ENCODE assay signal across 16 cellular contexts in the genomic region with DNA sequence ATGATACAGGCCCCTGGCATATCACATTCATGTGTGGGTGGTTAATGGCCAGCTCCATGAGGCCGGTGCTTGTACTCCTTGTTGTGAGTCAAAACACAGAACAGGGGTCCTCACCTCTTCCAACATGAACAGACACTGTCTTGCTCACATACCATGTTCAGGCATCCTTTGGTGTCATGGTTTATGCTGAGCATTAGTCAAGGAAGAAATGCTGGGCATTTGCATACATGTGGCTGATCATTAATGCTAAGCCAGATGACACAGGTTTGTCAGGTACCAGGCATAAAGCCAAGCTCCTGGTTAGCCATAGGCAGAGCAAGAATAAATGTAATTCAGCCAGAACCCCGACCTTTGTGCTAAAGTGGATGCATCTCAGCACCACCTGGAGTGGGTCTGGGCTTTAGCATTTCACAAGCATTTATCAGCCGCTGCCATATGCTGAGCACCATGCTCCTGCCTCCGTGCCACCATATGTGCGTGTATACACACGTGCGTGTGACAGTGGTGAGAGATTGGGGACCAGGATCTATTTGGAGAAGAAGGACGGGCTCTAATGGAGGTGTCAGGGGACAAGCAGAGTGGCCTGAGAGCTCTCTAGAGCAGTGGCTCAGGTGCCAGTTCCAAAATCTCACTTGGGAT. TPM values are rescaled to one million over a fixed set of nuclear protein-coding genes. Genes with fewer than 3 reads are reported as not detected.
DNase-seq lines count a peak whose midpoint lies in the region; ATAC-seq lines count a peak whose summit lies in the region.
"Had no signal": no experiment of that assay in that cellular context is flagged by ENCODE, and none has a peak within 500 bp of the region (broad histone marks: within the 10 kb centered on the region; RNA-seq: fewer than 3 reads in every experiment).

No MANE protein-coding gene starts in this region.

- H3K9me3 Mint-ChIP-seq in stimulated activated naive CD8-positive, alpha-beta T cell treated with anti-CD3 and anti-CD28 coated beads, Interleukin-15, amount 100 ng/mL, for 72 hours = no peaks in the 10 kb centered on the region
- H3K9me3 Mint-ChIP-seq in activated T-helper 1 cell treated with anti-CD3 and anti-CD28 coated beads, Interleukin-12 subunit alpha, Interleukin-12 subunit beta, Interleukin-2, Interleukin-4 antibody, amounts not matched to agents 30 ng/mL and 10 ng/mL and 1 ng/mL, durations not matched to agents 14 hours and 24 hours and 36 hours = no peaks in the 10 kb centered on the region
- H3K9me3 Mint-ChIP-seq: CD4-positive, alpha-beta memory T cell; stimulated activated memory B cell treated with anti-CD40 and anti-IgM and Interleukin-4, amounts not matched to agents 10 μg/mL and 1 μg/mL and 100 μg/mL, for 72 hours; T-cell had no signal

- no peak overlapping the region for H3K9ac ChIP-seq in mesenchymal stem cell (ENCODE audit: low read length)

- peaks cover 62% of the 10 kb centered on the region for H3K4me1 Mint-ChIP-seq in stimulated activated naive CD8-positive, alpha-beta T cell treated with anti-CD3 and anti-CD28 coated beads, Interleukin-15, amount 100 ng/mL, for 72 hours
- H3K4me1 Mint-ChIP-seq in activated T-helper 1 cell treated with anti-CD3 and anti-CD28 coated beads, Interleukin-12 subunit alpha, Interleukin-12 subunit beta, Interleukin-2, Interleukin-4 antibody, amounts not matched to agents 30 ng/mL and 10 ng/mL and 1 ng/mL, durations not matched to agents 14 hours and 24 hours and 36 hours (ENCODE audit: low read depth) = peaks cover 76% of the 10 kb centered on the region
- H3K4me1 Mint-ChIP-seq: stimulated activated memory B cell treated with anti-CD40 and anti-IgM and Interleukin-4, amounts not matched to agents 10 μg/mL and 1 μg/mL and 100 μg/mL, for 72 hours had no signal

- no peak overlapping the region for H3K23ac ChIP-seq in mesenchymal stem cell (ENCODE audit: low read length in 2 of 2)

- peak overlapping the region; percentile 88 for H4K91ac ChIP-seq in mesenchymal stem cell (ENCODE audit: low read length)

- no peak overlapping the region for H3K14ac ChIP-seq in mesenchymal stem cell (ENCODE audit: low read length in 2 of 2)

- H3K27me3 ChIP-seq in mesenchymal stem cell (ENCODE audit: control insufficient read depth in 1 of 2, insufficient read depth in 1 of 2, low read length in 2 of 2) = no peaks in the 10 kb centered on the region

- H3K4me3 ChIP-seq in mesenchymal stem cell (ENCODE audit: insufficient read depth in 1 of 2, low read depth in 1 of 2, low read length in 2 of 2) = no peak overlapping the region

- H4K8ac ChIP-seq in mesenchymal stem cell (ENCODE audit: low read length) = peak overlapping the region; percentile 75

- no peak overlapping the region for H3K4me3 Mint-ChIP-seq in stimulated activated naive CD8-positive, alpha-beta T cell treated with anti-CD3 and anti-CD28 coated beads, Interleukin-15, amount 100 ng/mL, for 72 hours
- no peak overlapping the region for H3K4me3 Mint-ChIP-seq in activated T-helper 1 cell treated with anti-CD3 and anti-CD28 coated beads, Interleukin-12 subunit alpha, Interleukin-12 subunit beta, Interleukin-2, Interleukin-4 antibody, amounts not matched to agents 30 ng/mL and 10 ng/mL and 1 ng/mL, durations not matched to agents 14 hours and 24 hours and 36 hours
- H3K4me3 Mint-ChIP-seq: CD4-positive, alpha-beta memory T cell; stimulated activated memory B cell treated with anti-CD40 and anti-IgM and Interleukin-4, amounts not matched to agents 10 μg/mL and 1 μg/mL and 100 μg/mL, for 72 hours; T-cell had no signal

- H3K27me3 Mint-ChIP-seq in stimulated activated naive CD8-positive, alpha-beta T cell treated with anti-CD3 and anti-CD28 coated beads, Interleukin-15, amount 100 ng/mL, for 72 hours = no peaks in the 10 kb centered on the region
- no peaks in the 10 kb centered on the region for H3K27me3 Mint-ChIP-seq in activated T-helper 1 cell treated with anti-CD3 and anti-CD28 coated beads, Interleukin-12 subunit alpha, Interleukin-12 subunit beta, Interleukin-2, Interleukin-4 antibody, amounts not matched to agents 30 ng/mL and 10 ng/mL and 1 ng/mL, durations not matched to agents 14 hours and 24 hours and 36 hours (ENCODE audit: insufficient read depth)
- H3K27me3 Mint-ChIP-seq: CD4-positive, alpha-beta memory T cell; T-cell had no signal

- peak overlapping the region; percentile 64 for H2BK120ac ChIP-seq in mesenchymal stem cell (ENCODE audit: low read depth, low read length)

- peak overlapping the region; percentile 79 to 94 for H2BK12ac ChIP-seq in mesenchymal stem cell (ENCODE audit: low read length in 2 of 2)

- no peak for ATAC-seq in stimulated activated naive CD8-positive, alpha-beta T cell treated with anti-CD3 and anti-CD28 coated beads, Interleukin-15, Interleukin-2, amounts not matched to agents 100 U/mL and 50 U/mL, for 24 hours
- ATAC-seq in stimulated activated naive CD8-positive, alpha-beta T cell treated with anti-CD3 and anti-CD28 coated beads, Interleukin-15, amount 100 ng/mL, for 72 hours = no peak
- ATAC-seq: HepG2; stimulated activated memory B cell treated with anti-CD40 and anti-IgM and Interleukin-4, amounts not matched to agents 10 μg/mL and 1 μg/mL and 100 μg/mL, for 72 hours; T-cell had no signal

- H2AFZ ChIP-seq in mesenchymal stem cell (ENCODE audit: low read depth, low read length) = no peak overlapping the region

- no peak overlapping the region for H2BK5ac ChIP-seq in mesenchymal stem cell (ENCODE audit: low read depth, low read length, poor library complexity, severe bottlenecking)

- no peak overlapping the region for H3K4me2 ChIP-seq in mesenchymal stem cell (ENCODE audit: low read length, poor library complexity, severe bottlenecking)

- peak overlapping the region; percentile 68 for H3K27ac ChIP-seq in mesenchymal stem cell (ENCODE audit: low read length, poor library complexity, severe bottlenecking)

- no peak overlapping the region for H2BK15ac ChIP-seq in mesenchymal stem cell (ENCODE audit: low read depth, poor library complexity, severe bottlenecking)

- no peaks in the 10 kb centered on the region for H3K9me3 ChIP-seq in mesenchymal stem cell (ENCODE audit: control insufficient read depth, low read length)

- peak overlapping the region in 1 of 2 experiments; percentile 2 for H3K18ac ChIP-seq in mesenchymal stem cell (ENCODE audit: low read depth in 1 of 2, low read length in 2 of 2)

- DNase-seq in stimulated activated naive CD8-positive, alpha-beta T cell treated with anti-CD3 and anti-CD28 coated beads, Interleukin-15, Interleukin-2, amounts not matched to agents 100 U/mL and 50 U/mL, for 24 hours = peak; percentile 3
- no peak for DNase-seq in stimulated activated naive CD8-positive, alpha-beta T cell treated with anti-CD3 and anti-CD28 coated beads, Interleukin-15, amount 100 ng/mL, for 72 hours
- DNase-seq in activated T-helper 1 cell treated with anti-CD3 and anti-CD28 coated beads, Interleukin-12 subunit alpha, Interleukin-12 subunit beta, Interleukin-2, Interleukin-4 antibody, amounts not matched to agents 30 ng/mL and 10 ng/mL and 1 ng/mL, durations not matched to agents 14 hours and 24 hours and 36 hours (ENCODE audit: low spot score) = no peak
- no peak for DNase-seq in mesenchymal stem cell
- DNase-seq in NCI-H82 (lab: John Stamatoyannopoulos, UW) = no peak
- DNase-seq in activated effector memory CD4-positive, alpha-beta T cell treated with Interleukin-2 at 50 U/mL for 16 hours = no peak
- no peak for DNase-seq in activated CD4-positive, alpha-beta T cell treated with anti-CD3 and anti-CD28 coated beads for 4 hours
- no peak for DNase-seq in midbrain (lab: John Stamatoyannopoulos, UW)
- DNase-seq: activated CD4-positive, alpha-beta T cell treated with anti-CD3 and anti-CD28 coated beads, Interleukin-2, amount 50 U/mL, for 1 hour; activated naive CD4-positive, alpha-beta T cell treated with anti-CD3 and anti-CD28 coated beads, Interleukin-2, amount 50 U/mL, for 16 hours; CD4-positive, alpha-beta memory T cell; dermis blood vessel endothelial cell; foreskin melanocyte; T-cell had no signal

- 87% methylated on average over 8 of the region's 8 CpGs for WGBS in mesenchymal stem cell

- peak overlapping the region; percentile 90 for H2AK5ac ChIP-seq in mesenchymal stem cell (ENCODE audit: low read length, severe bottlenecking)

- H3K4ac ChIP-seq in mesenchymal stem cell (ENCODE audit: low read depth in 1 of 2, low read length in 2 of 2) = peak overlapping the region; percentile 2 to 36

- H3K79me1 ChIP-seq in mesenchymal stem cell (replicated peaks; ENCODE audit: low read length, poor library complexity, severe bottlenecking) = peaks cover 4% of the 10 kb centered on the region

- H3K36me3 Mint-ChIP-seq in activated T-helper 1 cell treated with anti-CD3 and anti-CD28 coated beads, Interleukin-12 subunit alpha, Interleukin-12 subunit beta, Interleukin-2, Interleukin-4 antibody, amounts not matched to agents 30 ng/mL and 10 ng/mL and 1 ng/mL, durations not matched to agents 14 hours and 24 hours and 36 hours (ENCODE audit: low read depth) = peaks cover 49% of the 10 kb centered on the region
- H3K36me3 Mint-ChIP-seq: stimulated activated memory B cell treated with anti-CD40 and anti-IgM and Interleukin-4, amounts not matched to agents 10 μg/mL and 1 μg/mL and 100 μg/mL, for 72 hours had no signal

- peaks cover 10 to 30% of the 10 kb centered on the region in 2 experiments for H3K36me3 ChIP-seq in mesenchymal stem cell (ENCODE audit: control insufficient read depth in 1 of 2, insufficient read depth in 2 of 2, low read depth in 1 of 2, low read length in 2 of 2)

- H3K4me1 ChIP-seq in mesenchymal stem cell (ENCODE audit: control insufficient read depth, insufficient read depth, low read depth, low read length) = peaks cover 45% of the 10 kb centered on the region

- H3K27ac Mint-ChIP-seq in stimulated activated naive CD8-positive, alpha-beta T cell treated with anti-CD3 and anti-CD28 coated beads, Interleukin-15, amount 100 ng/mL, for 72 hours = no peak overlapping the region
- peak overlapping the region; percentile 37 for H3K27ac Mint-ChIP-seq in activated T-helper 1 cell treated with anti-CD3 and anti-CD28 coated beads, Interleukin-12 subunit alpha, Interleukin-12 subunit beta, Interleukin-2, Interleukin-4 antibody, amounts not matched to agents 30 ng/mL and 10 ng/mL and 1 ng/mL, durations not matched to agents 14 hours and 24 hours and 36 hours
- H3K27ac Mint-ChIP-seq: stimulated activated memory B cell treated with anti-CD40 and anti-IgM and Interleukin-4, amounts not matched to agents 10 μg/mL and 1 μg/mL and 100 μg/mL, for 72 hours; T-cell had no signal

- intact Hi-C loops in activated T-helper 1 cell treated with anti-CD3 and anti-CD28 coated beads, Interleukin-12 subunit alpha, Interleukin-12 subunit beta, Interleukin-2, Interleukin-4 antibody, amounts not matched to agents 30 ng/mL and 10 ng/mL and 1 ng/mL, durations not matched to agents 14 hours and 24 hours and 36 hours (cut with micrococcal nuclease) = no loop called here

RNA-seq across cellular contexts. Expression of gene MICAL2, which starts 55.0 kb away (rescaled TPM):
- 595 and 619 TPM in 2 replicates for total RNA-seq in activated T-helper 1 cell treated with anti-CD3 and anti-CD28 coated beads, Interleukin-12 subunit alpha, Interleukin-12 subunit beta, Interleukin-2, Interleukin-4 antibody, amounts not matched to agents 30 ng/mL and 10 ng/mL and 1 ng/mL, durations not matched to agents 14 hours and 24 hours and 36 hours
- 96.9 TPM for polyA plus RNA-seq in mesenchymal stem cell (2013, experiment 1 of 2)
- polyA plus RNA-seq in mesenchymal stem cell (2013, experiment 2 of 2) = 100 TPM
